Comparison of ENCODE assay signal across 21 cellular contexts in the genomic region with DNA sequence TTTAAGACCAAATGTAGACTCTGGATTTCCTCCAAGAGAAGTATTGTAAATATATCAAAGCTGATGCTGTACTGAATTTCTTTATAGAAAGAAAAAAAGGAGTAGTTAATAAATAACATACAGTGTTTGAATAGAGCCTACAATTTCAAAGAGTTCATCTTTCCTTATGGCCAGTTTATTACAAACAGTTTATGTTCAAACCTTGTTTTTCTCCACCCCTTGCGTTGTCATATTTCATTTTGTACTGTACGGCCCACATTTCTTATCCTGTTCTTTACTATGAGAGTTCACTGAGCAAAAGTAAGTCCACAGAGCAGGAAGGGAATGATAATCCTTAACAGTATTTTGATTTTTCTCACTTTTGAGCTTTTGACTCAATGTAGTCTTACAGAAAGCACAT.
"Had no signal": no experiment of that assay in that cellular context is flagged by ENCODE, and none has a peak within 500 bp of the region (broad histone marks: within the 10 kb centered on the region; RNA-seq: fewer than 3 reads in every experiment).

No MANE protein-coding gene starts in this region.

- H3K4me1 Mint-ChIP-seq: activated naive CD8-positive, alpha-beta T cell treated with anti-CD3 and anti-CD28 coated beads, Interleukin-2, amount 50 U/mL, for 24 hours had no signal

- H3K27me3 ChIP-seq: breast epithelium, neutrophil, thyroid gland had no signal

- H3K4me3 ChIP-seq: breast epithelium, left ventricle myocardium inferior, thyroid gland had no signal

- H3K36me3 ChIP-seq: breast epithelium, left ventricle myocardium inferior, neutrophil, thyroid gland had no signal

- H3K27ac ChIP-seq: breast epithelium, left ventricle myocardium inferior, neutrophil, thyroid gland had no signal

- H3K4me1 ChIP-seq: breast epithelium, thyroid gland had no signal

- H3K27ac Mint-ChIP-seq: activated naive CD4-positive, alpha-beta T cell treated with anti-CD3 and anti-CD28 coated beads, Interleukin-2, amount 10 ng/mL, durations not matched to agents 7 days and 5 days; activated naive CD8-positive, alpha-beta T cell treated with anti-CD3 and anti-CD28 coated beads, Interleukin-2, amount 50 U/mL, for 24 hours had no signal

- H3K4me3 Mint-ChIP-seq: activated naive CD4-positive, alpha-beta T cell treated with anti-CD3 and anti-CD28 coated beads, Interleukin-2, amount 10 ng/mL, durations not matched to agents 7 days and 5 days; activated naive CD8-positive, alpha-beta T cell treated with anti-CD3 and anti-CD28 coated beads, Interleukin-2, amount 50 U/mL, for 24 hours had no signal

- DNase-seq: activated CD4-positive, alpha-beta T cell treated with anti-CD3 and anti-CD28 coated beads, Interleukin-2, amount 50 U/mL, for 1 hour; activated CD8-positive, alpha-beta memory T cell treated with anti-CD3 and anti-CD28 coated beads, Interleukin-2, amount 50 U/mL, for 48 hours; activated effector memory CD4-positive, alpha-beta T cell treated with Interleukin-2 at 50 U/mL for 16 hours; activated naive CD4-positive, alpha-beta T cell treated with anti-CD3 and anti-CD28 coated beads, Interleukin-2, amount 10 ng/mL, durations not matched to agents 7 days and 5 days; activated naive CD8-positive, alpha-beta T cell treated with anti-CD3 and anti-CD28 coated beads, Interleukin-2, amount 50 U/mL, for 24 hours; activated T-cell treated with anti-CD3 and anti-CD28 coated beads, Interleukin-2, amount 50 U/mL, for 48 hours; cerebellar nuclear complex; effector CD4-positive, alpha-beta T cell; hippocampal formation; left ventricle myocardium inferior; mammary epithelial cell; stimulated activated CD4-positive, alpha-beta T cell treated with anti-CD3 and anti-CD28 coated beads, Interleukin-12 subunit alpha, Interleukin-12 subunit beta, amount 100 ng/mL, for 4 hours; stimulated activated CD4-positive, alpha-beta T cell treated with anti-CD3 and anti-CD28 coated beads, Interleukin-1b, Interleukin-23, amount 100 ng/mL, for 48 hours; stimulated activated CD8-positive, alpha-beta memory T cell treated with anti-CD3 and anti-CD28 coated beads, Interleukin-4, amount 100 ng/mL, for 48 hours; stimulated activated naive CD4-positive, alpha-beta T cell; T1000; thyroid gland had no signal

- H3K9me3 Mint-ChIP-seq: activated naive CD4-positive, alpha-beta T cell treated with anti-CD3 and anti-CD28 coated beads, Interleukin-2, amount 10 ng/mL, durations not matched to agents 7 days and 5 days; activated naive CD8-positive, alpha-beta T cell treated with anti-CD3 and anti-CD28 coated beads, Interleukin-2, amount 50 U/mL, for 24 hours had no signal

- H3K36me3 Mint-ChIP-seq: activated naive CD4-positive, alpha-beta T cell treated with anti-CD3 and anti-CD28 coated beads, Interleukin-2, amount 10 ng/mL, durations not matched to agents 7 days and 5 days had no signal

- FAIRE-seq: urothelium cell line had no signal

- ATAC-seq: activated CD4-positive, CD25-positive, alpha-beta regulatory T cell treated with anti-CD3 and anti-CD28 coated beads, Interleukin-2, amount 50 U/mL, for 24 hours; activated naive CD8-positive, alpha-beta T cell treated with anti-CD3 and anti-CD28 coated beads, Interleukin-2, amount 50 U/mL, for 24 hours had no signal

- H3K9me3 ChIP-seq: breast epithelium, left ventricle myocardium inferior, neutrophil, thyroid gland had no signal
